1 cellular context compared by ENCODE assay signal in genomic region chr16:67657017-67657608, GRCh38.
TF ChIP-seq lines count a peak whose summit lies in the region.

No MANE protein-coding gene starts in this region.

TF ChIP-seq in GM12878, 131 proteins besides CTCF, POLR2A, EP300 and RAD21:
- no peak for TF ChIP-seq CBFB (IDR thresholded peaks at IDR 0.05; ENCODE audit: low read depth)
- TF ChIP-seq POU2F2 (IDR thresholded peaks at IDR 0.05; ENCODE audit: borderline replicate concordance, low read depth, low read length), result no peak
- TF ChIP-seq PRDM15 (CRISPR knock-in tag; IDR thresholded peaks at IDR 0.05), result no peak
- TF ChIP-seq SMAD5 (IDR thresholded peaks at IDR 0.05; ENCODE audit: low read depth), result no peak
- no peak for TF ChIP-seq USF2 (IDR thresholded peaks at IDR 0.05; ENCODE audit: borderline replicate concordance, low read depth, low read length)
- TF ChIP-seq POLR2AphosphoS2 (IDR thresholded peaks at IDR 0.05; ENCODE audit: low read depth, low read length), result no peak
- no peak for TF ChIP-seq HDAC2 (IDR thresholded peaks at IDR 0.05)
- TF ChIP-seq NR2F1 (conservative IDR thresholded peaks at IDR 0.05), result no peak
- TF ChIP-seq GABPA (IDR thresholded peaks at IDR 0.05; ENCODE audit: low read depth), result no peak
- no peak for TF ChIP-seq ATF3 (IDR thresholded peaks at IDR 0.05; ENCODE audit: borderline replicate concordance, extremely low read depth, low read depth, low read length)
- no peak for TF ChIP-seq ASH2L (IDR thresholded peaks at IDR 0.05; ENCODE audit: borderline replicate concordance, low read depth)
- TF ChIP-seq MTA3 (IDR thresholded peaks at IDR 0.05; ENCODE audit: borderline replicate concordance, low read length), result no peak
- no peak for TF ChIP-seq RELA (IDR thresholded peaks at IDR 0.05; ENCODE audit: borderline replicate concordance, partially characterized antibody)
- TF ChIP-seq NBN (IDR thresholded peaks at IDR 0.05), result no peak
- TF ChIP-seq MTA2 (IDR thresholded peaks at IDR 0.05; ENCODE audit: low read depth), result no peak
- TF ChIP-seq ZBTB33 (IDR thresholded peaks at IDR 0.05), result no peak
- TF ChIP-seq PML (IDR thresholded peaks at IDR 0.05; ENCODE audit: low read length), result no peak
- no peak for TF ChIP-seq SUPT20H (IDR thresholded peaks at IDR 0.05; ENCODE audit: borderline replicate concordance, control insufficient read depth, low read depth, low read length)
TF ChIP-seq in GM12878: peak in this region for 0.
